32 cellular contexts compared by ENCODE assay signal in genomic region chr10:75639726-75640125, GRCh38.
"Had no signal": no experiment of that assay in that cellular context is flagged by ENCODE, and none has a peak within 500 bp of the region (broad histone marks: within the 10 kb centered on the region; RNA-seq: fewer than 3 reads in every experiment).

No MANE protein-coding gene starts in this region.

- H3K4me1 Mint-ChIP-seq: activated CD4-positive, alpha-beta T cell treated with anti-CD3 and anti-CD28 coated beads, Interleukin-2, amount 10 ng/mL, durations not matched to agents 24 days and 14 days; activated naive CD8-positive, alpha-beta T cell treated with anti-CD3 and anti-CD28 coated beads for 36 hours; activated T-helper 17 cell treated with anti-CD3 and anti-CD28 coated beads, Interleukin-2, amount 50 U/mL, for 72 hours had no signal

- H3K4me3 ChIP-seq: breast epithelium, Peyer's patch, SJSA1 had no signal

- H3K9me3 ChIP-seq: breast epithelium, Peyer's patch, SJSA1 had no signal

- H3K27me3 ChIP-seq: breast epithelium, Peyer's patch had no signal

- H3K4me3 Mint-ChIP-seq: activated CD4-positive, alpha-beta T cell treated with anti-CD3 and anti-CD28 coated beads, Interleukin-2, amount 10 ng/mL, durations not matched to agents 24 days and 14 days; activated CD8-positive, alpha-beta T cell treated with anti-CD3 and anti-CD28 coated beads for 36 hours; activated naive CD8-positive, alpha-beta T cell treated with anti-CD3 and anti-CD28 coated beads for 36 hours; activated T-cell treated with anti-CD3 and anti-CD28 coated beads, Interleukin-2, amount 50 U/mL, for 72 hours; activated T-helper 17 cell treated with anti-CD3 and anti-CD28 coated beads, Interleukin-2, amount 50 U/mL, for 72 hours had no signal

- H3K36me3 Mint-ChIP-seq: activated naive CD8-positive, alpha-beta T cell treated with anti-CD3 and anti-CD28 coated beads for 36 hours had no signal

- H3K9me3 Mint-ChIP-seq: activated CD4-positive, alpha-beta T cell treated with anti-CD3 and anti-CD28 coated beads, Interleukin-2, amount 10 ng/mL, durations not matched to agents 24 days and 14 days; activated CD8-positive, alpha-beta T cell treated with anti-CD3 and anti-CD28 coated beads for 36 hours; activated naive CD8-positive, alpha-beta T cell treated with anti-CD3 and anti-CD28 coated beads for 36 hours; activated T-cell treated with anti-CD3 and anti-CD28 coated beads, Interleukin-2, amount 50 U/mL, for 72 hours; activated T-helper 17 cell treated with anti-CD3 and anti-CD28 coated beads, Interleukin-2, amount 50 U/mL, for 72 hours had no signal

- DNase-seq: activated CD4-positive, alpha-beta T cell treated with anti-CD3 and anti-CD28 coated beads, Interleukin-2, amount 10 ng/mL, durations not matched to agents 24 days and 14 days; activated CD4-positive, alpha-beta T cell treated with anti-CD3 and anti-CD28 coated beads, Interleukin-2, amount 50 U/mL, for 4 hours; activated CD8-positive, alpha-beta T cell treated with anti-CD3 and anti-CD28 coated beads for 36 hours; activated effector memory CD4-positive, alpha-beta T cell treated with anti-CD3 and anti-CD28 coated beads, Interleukin-2, amount 50 U/mL, for 16 hours; activated naive CD4-positive, alpha-beta T cell; activated naive CD4-positive, alpha-beta T cell treated with anti-CD3 and anti-CD28 coated beads, Interleukin-2, amount 50 U/mL, for 16 hours; activated naive CD8-positive, alpha-beta T cell treated with anti-CD3 and anti-CD28 coated beads for 36 hours; activated T-cell treated with anti-CD3 and anti-CD28 coated beads, Interleukin-2, amount 50 U/mL, for 1 hour; activated T-cell treated with anti-CD3 and anti-CD28 coated beads, Interleukin-2, amount 50 U/mL, for 72 hours; amniotic stem cell; aorta; caudate nucleus; cerebellar nuclear complex; NCI-H1092 treated with DMSO at 0.1 percent for 48 hours; NCI-H1417; NCI-H146; NCI-H187; NCI-H2029 treated with DMSO at 0.1 percent for 48 hours; NCI-H2107; NCI-H2171; NCI-H510A; NCI-H526; NCI-H774; NK-92 treated with Interleukin-12 subunit alpha and Interleukin-12 subunit beta, amount 100 ng/mL, for 24 hours; PC-3; Peyer's patch; RPMI8226; SHP77 treated with DMSO at 0.1 percent for 48 hours; T1000 had no signal

- H3K36me3 ChIP-seq: breast epithelium, Peyer's patch, SJSA1 had no signal

- H3K27ac Mint-ChIP-seq: activated CD4-positive, alpha-beta T cell treated with anti-CD3 and anti-CD28 coated beads, Interleukin-2, amount 10 ng/mL, durations not matched to agents 24 days and 14 days; activated CD8-positive, alpha-beta T cell treated with anti-CD3 and anti-CD28 coated beads for 36 hours; activated naive CD8-positive, alpha-beta T cell treated with anti-CD3 and anti-CD28 coated beads for 36 hours; activated T-cell treated with anti-CD3 and anti-CD28 coated beads, Interleukin-2, amount 50 U/mL, for 72 hours; activated T-helper 17 cell treated with anti-CD3 and anti-CD28 coated beads, Interleukin-2, amount 50 U/mL, for 72 hours had no signal

- H3K27ac ChIP-seq: breast epithelium, Peyer's patch, SJSA1 had no signal

- H3K4me1 ChIP-seq: breast epithelium, Peyer's patch, SJSA1 had no signal
